ENCODE assay signal across 9 cellular contexts in genomic region chr10:79241990-79242619, GRCh38.
DNase-seq lines count a peak whose midpoint lies in the region; ATAC-seq and TF ChIP-seq lines count a peak whose summit lies in the region.
"Had no signal": no experiment of that assay in that cellular context is flagged by ENCODE, and none has a peak within 500 bp of the region (broad histone marks: within the 10 kb centered on the region; RNA-seq: fewer than 3 reads in every experiment).

No MANE protein-coding gene starts in this region.

- intact Hi-C loops in heart left ventricle (cut with DNase I) (loop anchor here in 2 of 10 donors (2.0 to 5.0 kb wide), 2 partner anchors 19 to 45 kb away; no protein-coding TSS in a partner anchor), psoas muscle (cut with DNase I) (loop anchor here in 1 of 2 donors (2.0 kb wide), 1 partner anchor 21 kb away; no protein-coding TSS in a partner anchor)

- H3K27ac ChIP-seq in heart left ventricle, result peak overlapping the region; percentile 3 to 93 (median 86)
- H3K27ac ChIP-seq in psoas muscle, result peak overlapping the region; percentile 63
- H3K27ac ChIP-seq: SJSA1 had no signal

- TF ChIP-seq CTCF in heart left ventricle (IDR thresholded peaks at IDR 0.05) (no peak), psoas muscle (IDR thresholded peaks at IDR 0.05) (no peak)

- H3K9me3 ChIP-seq in heart left ventricle (no peaks in the 10 kb centered on the region), psoas muscle (no peaks in the 10 kb centered on the region)
- H3K9me3 ChIP-seq: SJSA1 had no signal

- TF ChIP-seq POLR2A in heart left ventricle (IDR thresholded peaks at IDR 0.05), result peak in 1 of 2 donors; percentile 24

- H3K27ac Mint-ChIP-seq in activated naive CD4-positive, alpha-beta T cell treated with anti-CD3 and anti-CD28 coated beads, Interleukin-2, amount 10 ng/mL, durations not matched to agents 7 days and 5 days, result peak overlapping the region; percentile 68

- ATAC-seq in GM21737 (IDR thresholded peaks at IDR 0.05; ENCODE audit: unreplicated experiment) (peak; percentile 30), heart left ventricle (peak in 3 of 4 donors; percentile 36 to 68 (median 45)), psoas muscle (peak; percentile 48 to 64 (median 54)), HG03139 (IDR thresholded peaks at IDR 0.05; ENCODE audit: unreplicated experiment) (no peak), GM21717 (IDR thresholded peaks at IDR 0.05; ENCODE audit: unreplicated experiment) (no peak)

- H3K9me3 Mint-ChIP-seq in activated naive CD4-positive, alpha-beta T cell treated with anti-CD3 and anti-CD28 coated beads, Interleukin-2, amount 10 ng/mL, durations not matched to agents 7 days and 5 days, result no peaks in the 10 kb centered on the region

- CTCF ChIA-PET in activated naive CD4-positive, alpha-beta T cell treated with anti-CD3 and anti-CD28 coated beads, Interleukin-2, amount 10 ng/mL, durations not matched to agents 7 days and 5 days (lab: Charles Lee), result interaction anchor here (1.1 to 1.4 kb wide), 3 partner anchors 36 to 107 kb away, joined by 3 to 4 read pairs (median 3); no protein-coding TSS in a partner anchor

- H3K36me3 ChIP-seq in heart left ventricle, result peaks cover 0 to 2% (median 0%) of the 10 kb centered on the region in 9 donors
- H3K36me3 ChIP-seq in psoas muscle (ENCODE audit: insufficient read depth in 1 of 2, low read depth in 1 of 2), result no peaks in the 10 kb centered on the region

- H3K4me3 Mint-ChIP-seq in activated naive CD4-positive, alpha-beta T cell treated with anti-CD3 and anti-CD28 coated beads, Interleukin-2, amount 10 ng/mL, durations not matched to agents 7 days and 5 days, result peak overlapping the region; percentile 73

- H3K4me1 ChIP-seq in heart left ventricle (peaks cover 43 to 97% (median 83%) of the 10 kb centered on the region in 12 donors), psoas muscle (peaks cover 64% of the 10 kb centered on the region)

- 5 to 10% (median 7%) methylated on average over 10 to 36 of the region's 36 CpGs for WGBS in heart left ventricle, 4 donors
- whole genome bisulfite sequencing in psoas muscle, 3 donors, result 8 to 14% (median 9%) methylated on average over 12 to 35 of the region's 36 CpGs

- peaks cover 6% of the 10 kb centered on the region for H3K27me3 Mint-ChIP-seq in activated naive CD4-positive, alpha-beta T cell treated with anti-CD3 and anti-CD28 coated beads, Interleukin-2, amount 10 ng/mL, durations not matched to agents 7 days and 5 days

- H3K4me3 ChIP-seq in heart left ventricle, result peak overlapping the region; percentile 26 to 74 (median 58)
- H3K4me3 ChIP-seq in psoas muscle, result peak overlapping the region; percentile 67
- H3K4me3 ChIP-seq: SJSA1 had no signal

- H3K36me3 Mint-ChIP-seq in activated naive CD4-positive, alpha-beta T cell treated with anti-CD3 and anti-CD28 coated beads, Interleukin-2, amount 10 ng/mL, durations not matched to agents 7 days and 5 days, result peaks cover 10% of the 10 kb centered on the region

- H3K27me3 ChIP-seq in heart left ventricle (no peaks in the 10 kb centered on the region), psoas muscle (ENCODE audit: insufficient read depth in 3 of 3, low read length in 2 of 3) (no peaks in the 10 kb centered on the region)
- H3K27me3 ChIP-seq: SJSA1 had no signal

- peaks cover 58% of the 10 kb centered on the region for H3K4me1 Mint-ChIP-seq in activated naive CD4-positive, alpha-beta T cell treated with anti-CD3 and anti-CD28 coated beads, Interleukin-2, amount 10 ng/mL, durations not matched to agents 7 days and 5 days

- DNase-seq in D341Med (ENCODE audit: low spot score), result peak; percentile 65
- DNase-seq in NCI-H748 treated with DMSO at 0.1 percent for 48 hours (lab: John Stamatoyannopoulos, UW), result peak; percentile 3
- peak; percentile 68 for DNase-seq in activated naive CD4-positive, alpha-beta T cell treated with anti-CD3 and anti-CD28 coated beads, Interleukin-2, amount 10 ng/mL, durations not matched to agents 7 days and 5 days
- DNase-seq in heart left ventricle, result peak; percentile 82 to 88 (median 86)
- DNase-seq in psoas muscle, result peak; percentile 75 to 83

Comparison
In these comparisons a context has a peak if more than half of its experiments do, and no peak if none do; other contexts are left out.
1. DNase-seq: peak in every context shown above with its lines; median percentile 86 in heart left ventricle; 79 in psoas muscle; 68 in activated naive CD4-positive, alpha-beta T cell treated with anti-CD3 and anti-CD28 coated beads, Interleukin-2, amount 10 ng/mL, durations not matched to agents 7 days and 5 days; 65 in D341Med; 3 in NCI-H748 treated with DMSO at 0.1 percent for 48 hours.
2. ATAC-seq: peak in GM21737 (single experiment), heart left ventricle (3 of 4) and psoas muscle (4 of 4); none in HG03139 (single experiment) and GM21717 (single experiment).